Comparison of ENCODE assay signal across 18 cellular contexts in genomic region chr1:198203434-198203833, GRCh38. TPM values are rescaled to one million over a fixed set of nuclear protein-coding genes. Genes with fewer than 3 reads are reported as not detected.
A peak's percentile ranks its signal among the peaks of the same experiment; 100 is the strongest.
DNase-seq lines count a peak whose midpoint lies in the region; ATAC-seq and TF ChIP-seq lines count a peak whose summit lies in the region.
"Had no signal": no experiment of that assay in that cellular context is flagged by ENCODE, and none has a peak within 500 bp of the region (broad histone marks: within the 10 kb centered on the region; RNA-seq: fewer than 3 reads in every experiment).

No MANE protein-coding gene starts in this region.

- peaks cover 25 to 82% (median 71%) of the 10 kb centered on the region in 4 donors for H3K4me1 Mint-ChIP-seq in naive thymus-derived CD8-positive, alpha-beta T cell
- H3K4me1 Mint-ChIP-seq in CD4-positive, alpha-beta T cell (ENCODE audit: low read depth), result peaks cover 81% of the 10 kb centered on the region

- H3K27ac Mint-ChIP-seq in naive thymus-derived CD8-positive, alpha-beta T cell, result peak overlapping the region in 6 of 10 donors; percentile 12 to 78 (median 54)
- H3K27ac Mint-ChIP-seq in CD4-positive, alpha-beta T cell, result no peak overlapping the region
- H3K27ac Mint-ChIP-seq: activated CD4-positive, alpha-beta memory T cell treated with anti-CD3 and anti-CD28 coated beads for 36 hours; B cell had no signal

- H3K9me3 ChIP-seq in DND-41 (ENCODE audit: insufficient read depth, low read length, severe bottlenecking) (no peaks in the 10 kb centered on the region), OCI-LY3 (ENCODE audit: insufficient read depth, low read length) (no peaks in the 10 kb centered on the region)
- H3K9me3 ChIP-seq in CD4-positive, alpha-beta T cell (ENCODE audit: control insufficient read depth, low read length), result no peaks in the 10 kb centered on the region
- H3K9me3 ChIP-seq: spleen had no signal

- ATAC-seq in DND-41 (ENCODE audit: insufficient read depth, low read depth) (no peak), HG03460 (IDR thresholded peaks at IDR 0.05; ENCODE audit: unreplicated experiment) (no peak), HG03457 (IDR thresholded peaks at IDR 0.05; ENCODE audit: unreplicated experiment) (no peak)
- ATAC-seq in naive thymus-derived CD8-positive, alpha-beta T cell, result no peak
- no peak for ATAC-seq in CD4-positive, alpha-beta T cell (ENCODE audit: poor library complexity)
- ATAC-seq: left lobe of liver had no signal

- peaks cover 99% of the 10 kb centered on the region for H3K79me2 ChIP-seq in DND-41 (ENCODE audit: insufficient read depth, low read length)
- peaks cover 8% of the 10 kb centered on the region for H3K79me2 ChIP-seq in OCI-LY3 (ENCODE audit: low read length)

- H3K4me3 ChIP-seq in DND-41 (ENCODE audit: low read depth in 1 of 2, low read length in 2 of 2) (no peak overlapping the region), OCI-LY3 (ENCODE audit: low read length) (no peak overlapping the region), brain microvascular endothelial cell (ENCODE audit: low read depth, low read length) (no peak overlapping the region)
- H3K4me3 ChIP-seq: coronary artery, spleen had no signal

- H3K9ac ChIP-seq in DND-41 (ENCODE audit: low read depth, low read length) (no peak overlapping the region), OCI-LY3 (ENCODE audit: low read length) (no peak overlapping the region)

- POLR2A ChIA-PET in naive thymus-derived CD8-positive, alpha-beta T cell (lab: Charles Lee), result no interaction called here
- POLR2A ChIA-PET in CD4-positive, alpha-beta T cell (lab: Charles Lee), result no interaction called here

- H4K20me1 ChIP-seq in DND-41 (ENCODE audit: insufficient read depth, low read length), result peaks cover 39% of the 10 kb centered on the region
- peaks cover 10% of the 10 kb centered on the region; the same call in 1 of the 2 replicates for H4K20me1 ChIP-seq in OCI-LY3 (ENCODE audit: insufficient read depth, low read length)

- no peaks in the 10 kb centered on the region for H3K27me3 Mint-ChIP-seq in naive thymus-derived CD8-positive, alpha-beta T cell
- no peaks in the 10 kb centered on the region for H3K27me3 Mint-ChIP-seq in CD4-positive, alpha-beta T cell
- H3K27me3 Mint-ChIP-seq: activated CD4-positive, alpha-beta memory T cell treated with anti-CD3 and anti-CD28 coated beads for 36 hours; B cell had no signal

- H3K4me2 ChIP-seq in DND-41 (ENCODE audit: insufficient read depth, low read length) (no peak overlapping the region), OCI-LY3 (ENCODE audit: low read length) (peak overlapping the region; percentile 88; the same call in 1 of the 2 replicates)

- H3K27me3 ChIP-seq in DND-41 (ENCODE audit: insufficient read depth, low read length, poor library complexity) (no peaks in the 10 kb centered on the region), OCI-LY3 (ENCODE audit: low read depth, low read length) (no peaks in the 10 kb centered on the region), brain microvascular endothelial cell (replicated peaks) (no peaks in the 10 kb centered on the region)
- no peaks in the 10 kb centered on the region for H3K27me3 ChIP-seq in CD4-positive, alpha-beta T cell (ENCODE audit: control insufficient read depth, insufficient read depth, low read length)
- H3K27me3 ChIP-seq: spleen had no signal

- in situ Hi-C loops in brain microvascular endothelial cell (cut with HindIII; ENCODE audit: low pct_ligation_motif_present, low sequenced_read_pairs), result no loop called here

- TF ChIP-seq CTCF in DND-41 (IDR thresholded peaks at IDR 0.05; ENCODE audit: borderline replicate concordance, extremely low read depth, low read length, poor library complexity, severe bottlenecking), result no peak
- TF ChIP-seq CTCF in OCI-LY3 (IDR thresholded peaks at IDR 0.05; ENCODE audit: low read depth, low read length), result no peak
- no peak for TF ChIP-seq CTCF in brain microvascular endothelial cell (IDR thresholded peaks at IDR 0.05; ENCODE audit: low read depth, low read length, missing control alignments)
- no peak for TF ChIP-seq CTCF in CD4-positive, alpha-beta T cell (IDR thresholded peaks at IDR 0.05)

- CTCF ChIA-PET in CD4-positive, alpha-beta T cell (lab: Charles Lee), result no interaction called here

- H3K27ac ChIP-seq in DND-41 (ENCODE audit: low read length), result 0 out of 2 replicates have a peak overlapping the region, but pooled peaks have one; percentile 1
- no peak overlapping the region for H3K27ac ChIP-seq in OCI-LY3 (ENCODE audit: low read length)
- peak overlapping the region; percentile 15 for H3K27ac ChIP-seq in brain microvascular endothelial cell
- H3K27ac ChIP-seq in CD4-positive, alpha-beta T cell (ENCODE audit: low read depth, low read length), result no peak overlapping the region
- no peak overlapping the region for H3K27ac ChIP-seq in substantia nigra (ENCODE audit: low read depth, low read length, poor library complexity, severe bottlenecking)
- H3K27ac ChIP-seq: coronary artery, HL-60, spleen had no signal

- intact Hi-C loops in CD4-positive, alpha-beta T cell (cut with DNase I, micrococcal nuclease), result loop anchor here in 1 of 2 experiments (10.0 kb wide), 1 partner anchor 281 kb away; no protein-coding TSS in a partner anchor

- H3K4me3 Mint-ChIP-seq in naive thymus-derived CD8-positive, alpha-beta T cell, result peak overlapping the region in 4 of 10 donors; percentile 2 to 7 (median 5)
- no peak overlapping the region for H3K4me3 Mint-ChIP-seq in CD4-positive, alpha-beta T cell
- H3K4me3 Mint-ChIP-seq: activated CD4-positive, alpha-beta memory T cell treated with anti-CD3 and anti-CD28 coated beads for 36 hours; B cell had no signal

- H2AFZ ChIP-seq in DND-41 (ENCODE audit: low read depth, low read length), result no peak overlapping the region
- H2AFZ ChIP-seq in OCI-LY3 (ENCODE audit: low read depth, low read length), result no peak overlapping the region

- DNase-seq in DND-41 (no peak), brain microvascular endothelial cell (no peak), substantia nigra (lab: John Stamatoyannopoulos, UW) (no peak)
- no peak for DNase-seq in naive thymus-derived CD8-positive, alpha-beta T cell
- no peak for DNase-seq in CD4-positive, alpha-beta T cell
- DNase-seq: activated CD4-positive, alpha-beta memory T cell treated with anti-CD3 and anti-CD28 coated beads for 36 hours; GF-D8; NCI-H1092 treated with DMSO at 0.1 percent for 48 hours; spleen; SW 1271; trophoblast cell had no signal

- H3K4me1 ChIP-seq in DND-41 (ENCODE audit: insufficient read depth, low read length) (peaks cover 14% of the 10 kb centered on the region), OCI-LY3 (ENCODE audit: low read length) (peaks cover 23% of the 10 kb centered on the region)

- H3K36me3 ChIP-seq in DND-41 (ENCODE audit: insufficient read depth, low read length) (no peaks in the 10 kb centered on the region), OCI-LY3 (replicated peaks; ENCODE audit: low read depth, low read length) (no peaks in the 10 kb centered on the region), brain microvascular endothelial cell (replicated peaks) (no peaks in the 10 kb centered on the region)
- H3K36me3 ChIP-seq: spleen had no signal

- H3K36me3 Mint-ChIP-seq in naive thymus-derived CD8-positive, alpha-beta T cell, result peaks cover 0 to 4% (median 0%) of the 10 kb centered on the region in 3 donors
- no peaks in the 10 kb centered on the region for H3K36me3 Mint-ChIP-seq in CD4-positive, alpha-beta T cell (ENCODE audit: low read depth)

- H3K9me3 Mint-ChIP-seq in naive thymus-derived CD8-positive, alpha-beta T cell, result no peaks in the 10 kb centered on the region
- H3K9me3 Mint-ChIP-seq in CD4-positive, alpha-beta T cell, result no peaks in the 10 kb centered on the region
- H3K9me3 Mint-ChIP-seq: activated CD4-positive, alpha-beta memory T cell treated with anti-CD3 and anti-CD28 coated beads for 36 hours had no signal

RNA-seq across cellular contexts. Expression of gene NEK7, which starts 46.6 kb away (rescaled TPM):
- total RNA-seq in naive thymus-derived CD8-positive, alpha-beta T cell, result 10 to 100 TPM; 46.2 to 58.2 TPM
- polyA plus RNA-seq in naive thymus-derived CD8-positive, alpha-beta T cell, result 10 to 100 TPM; 21.6 to 44.5 (median 39.2) TPM
- 10 to 100 TPM; 11.8 to 13.0 TPM for total RNA-seq in CD4-positive, alpha-beta T cell

Comparison
In these comparisons a context has a peak if more than half of its experiments do, and no peak if none do; other contexts are left out.
1. H3K27ac ChIP-seq: peak in DND-41 (single experiment) and brain microvascular endothelial cell (single experiment); none in OCI-LY3 (single experiment), CD4-positive, alpha-beta T cell (single experiment) and substantia nigra (single experiment).